ENCODE assay signal across 32 cellular contexts in genomic region chr14:83974647-83975163, GRCh38.
"Had no signal": no experiment of that assay in that cellular context is flagged by ENCODE, and none has a peak within 500 bp of the region (broad histone marks: within the 10 kb centered on the region; RNA-seq: fewer than 3 reads in every experiment).

No MANE protein-coding gene starts in this region.

- H3K9me3 ChIP-seq: adrenal gland, ascending aorta, gastrocnemius medialis, heart right ventricle had no signal

- H3K27me3 ChIP-seq: adrenal gland, ascending aorta, brain microvascular endothelial cell, dorsolateral prefrontal cortex, gastrocnemius medialis, heart right ventricle had no signal

- H3K36me3 ChIP-seq: adrenal gland, ascending aorta, brain microvascular endothelial cell, gastrocnemius medialis, heart right ventricle had no signal

- H3K4me3 Mint-ChIP-seq: activated CD4-positive, alpha-beta memory T cell treated with anti-CD3 and anti-CD28 coated beads for 36 hours; activated CD4-positive, alpha-beta T cell treated with anti-CD3 and anti-CD28 coated beads for 36 hours; activated CD4-positive, alpha-beta T cell treated with anti-CD3 and anti-CD28 coated beads, Interleukin-2, amount 10 ng/mL, durations not matched to agents 24 days and 14 days; activated CD8-positive, alpha-beta memory T cell treated with anti-CD3 and anti-CD28 coated beads, Interleukin-2, amount 10 ng/mL, durations not matched to agents 7 days and 5 days; activated CD8-positive, alpha-beta T cell treated with anti-CD3 and anti-CD28 coated beads, Interleukin-2, amount 10 ng/mL, durations not matched to agents 7 days and 5 days; activated naive CD4-positive, alpha-beta T cell treated with anti-CD3 and anti-CD28 coated beads for 36 hours; activated naive CD4-positive, alpha-beta T cell treated with anti-CD3 and anti-CD28 coated beads, Interleukin-2, amount 50 U/mL, for 24 hours; activated naive CD8-positive, alpha-beta T cell treated with anti-CD3 and anti-CD28 coated beads for 36 hours; activated naive CD8-positive, alpha-beta T cell treated with anti-CD3 and anti-CD28 coated beads, Interleukin-2, amount 50 U/mL, for 24 hours; activated T-helper 1 cell treated with anti-CD3 and anti-CD28 coated beads, Interleukin-12 subunit alpha, Interleukin-12 subunit beta, Interleukin-2, Interleukin-4 antibody, amounts not matched to agents 30 ng/mL and 10 ng/mL and 1 ng/mL, durations not matched to agents 14 hours and 24 hours and 36 hours; central memory CD8-positive, alpha-beta T cell; dendritic cell treated with granulocyte-macrophage colony-stimulating factor and Interleukin-4, amounts not matched to agents 40 ng/mL and 50 ng/mL, for 4 days; endodermal cell had no signal

- H3K36me3 Mint-ChIP-seq: activated CD4-positive, alpha-beta memory T cell treated with anti-CD3 and anti-CD28 coated beads for 36 hours; activated CD8-positive, alpha-beta memory T cell treated with anti-CD3 and anti-CD28 coated beads, Interleukin-2, amount 10 ng/mL, durations not matched to agents 7 days and 5 days; activated naive CD4-positive, alpha-beta T cell treated with anti-CD3 and anti-CD28 coated beads, Interleukin-2, amount 50 U/mL, for 24 hours; activated naive CD8-positive, alpha-beta T cell treated with anti-CD3 and anti-CD28 coated beads for 36 hours had no signal

- DNase-seq: activated CD4-positive, alpha-beta memory T cell treated with anti-CD3 and anti-CD28 coated beads for 36 hours; activated CD4-positive, alpha-beta T cell treated with anti-CD3 and anti-CD28 coated beads for 36 hours; activated CD4-positive, alpha-beta T cell treated with anti-CD3 and anti-CD28 coated beads, Interleukin-2, amount 10 ng/mL, durations not matched to agents 24 days and 14 days; activated CD4-positive, CD25-positive, alpha-beta regulatory T cell; activated CD4-positive, CD25-positive, alpha-beta regulatory T cell treated with anti-CD3 and anti-CD28 coated beads, Interleukin-2, amount 50 U/mL, for 72 hours; activated CD8-positive, alpha-beta memory T cell treated with anti-CD3 and anti-CD28 coated beads, Interleukin-2, amount 10 ng/mL, durations not matched to agents 7 days and 5 days; activated CD8-positive, alpha-beta memory T cell treated with anti-CD3 and anti-CD28 coated beads, Interleukin-2, amount 50 U/mL, for 4 hours; activated CD8-positive, alpha-beta T cell treated with anti-CD3 and anti-CD28 coated beads, Interleukin-2, amount 10 ng/mL, durations not matched to agents 7 days and 5 days; activated effector memory CD4-positive, alpha-beta T cell treated with anti-CD3 and anti-CD28 coated beads, Interleukin-2, amount 50 U/mL, for 16 hours; activated naive CD4-positive, alpha-beta T cell treated with anti-CD3 and anti-CD28 coated beads for 36 hours; activated naive CD8-positive, alpha-beta T cell treated with anti-CD3 and anti-CD28 coated beads for 36 hours; activated naive CD8-positive, alpha-beta T cell treated with anti-CD3 and anti-CD28 coated beads, Interleukin-2, amount 50 U/mL, for 24 hours; activated T-cell treated with anti-CD3 and anti-CD28 coated beads, Interleukin-2, amount 50 U/mL, for 1 hour; activated T-cell treated with anti-CD3 and anti-CD28 coated beads, Interleukin-2, amount 50 U/mL, for 48 hours; amygdala; brain microvascular endothelial cell; dorsolateral prefrontal cortex; effector memory CD4-positive, alpha-beta T cell; endodermal cell; foreskin fibroblast; gastrocnemius medialis; heart right ventricle; T-helper 2 cell had no signal

- H3K4me1 Mint-ChIP-seq: activated CD4-positive, alpha-beta T cell treated with anti-CD3 and anti-CD28 coated beads for 36 hours; activated CD4-positive, alpha-beta T cell treated with anti-CD3 and anti-CD28 coated beads, Interleukin-2, amount 10 ng/mL, durations not matched to agents 24 days and 14 days; activated CD8-positive, alpha-beta memory T cell treated with anti-CD3 and anti-CD28 coated beads, Interleukin-2, amount 10 ng/mL, durations not matched to agents 7 days and 5 days; activated naive CD4-positive, alpha-beta T cell treated with anti-CD3 and anti-CD28 coated beads, Interleukin-2, amount 50 U/mL, for 24 hours; activated naive CD8-positive, alpha-beta T cell treated with anti-CD3 and anti-CD28 coated beads for 36 hours; activated naive CD8-positive, alpha-beta T cell treated with anti-CD3 and anti-CD28 coated beads, Interleukin-2, amount 50 U/mL, for 24 hours; central memory CD8-positive, alpha-beta T cell had no signal

- H3K4me3 ChIP-seq: adrenal gland, ascending aorta, coronary artery, dorsolateral prefrontal cortex, gastrocnemius medialis, heart right ventricle had no signal

- H3K9me3 Mint-ChIP-seq: dendritic cell treated with granulocyte-macrophage colony-stimulating factor and Interleukin-4, amounts not matched to agents 40 ng/mL and 50 ng/mL, for 4 days had no signal

- ATAC-seq: activated CD4-positive, alpha-beta T cell treated with anti-CD3 and anti-CD28 coated beads for 36 hours; activated CD8-positive, alpha-beta memory T cell treated with anti-CD3 and anti-CD28 coated beads, Interleukin-2, amount 10 ng/mL, durations not matched to agents 7 days and 5 days; activated CD8-positive, alpha-beta T cell treated with anti-CD3 and anti-CD28 coated beads, Interleukin-2, amount 10 ng/mL, durations not matched to agents 7 days and 5 days; activated naive CD8-positive, alpha-beta T cell treated with anti-CD3 and anti-CD28 coated beads, Interleukin-2, amount 50 U/mL, for 24 hours; esophagus mucosa; gastrocnemius medialis had no signal

- H3K27ac Mint-ChIP-seq: activated CD4-positive, alpha-beta memory T cell treated with anti-CD3 and anti-CD28 coated beads for 36 hours; activated CD4-positive, alpha-beta T cell treated with anti-CD3 and anti-CD28 coated beads for 36 hours; activated CD4-positive, alpha-beta T cell treated with anti-CD3 and anti-CD28 coated beads, Interleukin-2, amount 10 ng/mL, durations not matched to agents 24 days and 14 days; activated CD8-positive, alpha-beta memory T cell treated with anti-CD3 and anti-CD28 coated beads, Interleukin-2, amount 10 ng/mL, durations not matched to agents 7 days and 5 days; activated CD8-positive, alpha-beta T cell treated with anti-CD3 and anti-CD28 coated beads, Interleukin-2, amount 10 ng/mL, durations not matched to agents 7 days and 5 days; activated naive CD4-positive, alpha-beta T cell treated with anti-CD3 and anti-CD28 coated beads for 36 hours; activated naive CD4-positive, alpha-beta T cell treated with anti-CD3 and anti-CD28 coated beads, Interleukin-2, amount 50 U/mL, for 24 hours; activated naive CD8-positive, alpha-beta T cell treated with anti-CD3 and anti-CD28 coated beads for 36 hours; activated naive CD8-positive, alpha-beta T cell treated with anti-CD3 and anti-CD28 coated beads, Interleukin-2, amount 50 U/mL, for 24 hours; activated T-helper 1 cell treated with anti-CD3 and anti-CD28 coated beads, Interleukin-12 subunit alpha, Interleukin-12 subunit beta, Interleukin-2, Interleukin-4 antibody, amounts not matched to agents 30 ng/mL and 10 ng/mL and 1 ng/mL, durations not matched to agents 14 hours and 24 hours and 36 hours; activated T-helper 2 cell treated with anti-CD3 and anti-CD28 coated beads, Interferon-gamma antibody, Interleukin-2, Interleukin-4, amounts not matched to agents 10 μg/mL and 5 μg/mL and 100 μg/mL, durations not matched to agents 14 hours and 24 hours and 36 hours; dendritic cell treated with granulocyte-macrophage colony-stimulating factor and Interleukin-4, amounts not matched to agents 40 ng/mL and 50 ng/mL, for 4 days; endodermal cell had no signal

- H3K27ac ChIP-seq: ascending aorta, brain microvascular endothelial cell, coronary artery, dorsolateral prefrontal cortex, gastrocnemius medialis had no signal

- H3K4me1 ChIP-seq: ascending aorta had no signal

- H3K27me3 Mint-ChIP-seq: activated CD4-positive, alpha-beta memory T cell treated with anti-CD3 and anti-CD28 coated beads for 36 hours; activated CD4-positive, alpha-beta T cell treated with anti-CD3 and anti-CD28 coated beads for 36 hours; activated CD4-positive, alpha-beta T cell treated with anti-CD3 and anti-CD28 coated beads, Interleukin-2, amount 10 ng/mL, durations not matched to agents 24 days and 14 days; activated CD8-positive, alpha-beta memory T cell treated with anti-CD3 and anti-CD28 coated beads, Interleukin-2, amount 10 ng/mL, durations not matched to agents 7 days and 5 days; activated naive CD4-positive, alpha-beta T cell treated with anti-CD3 and anti-CD28 coated beads, Interleukin-2, amount 50 U/mL, for 24 hours; activated naive CD8-positive, alpha-beta T cell treated with anti-CD3 and anti-CD28 coated beads for 36 hours; activated naive CD8-positive, alpha-beta T cell treated with anti-CD3 and anti-CD28 coated beads, Interleukin-2, amount 50 U/mL, for 24 hours; central memory CD8-positive, alpha-beta T cell; dendritic cell treated with granulocyte-macrophage colony-stimulating factor and Interleukin-4, amounts not matched to agents 40 ng/mL and 50 ng/mL, for 4 days had no signal
